ENCODE assay signal across 31 cellular contexts in the genomic region with DNA sequence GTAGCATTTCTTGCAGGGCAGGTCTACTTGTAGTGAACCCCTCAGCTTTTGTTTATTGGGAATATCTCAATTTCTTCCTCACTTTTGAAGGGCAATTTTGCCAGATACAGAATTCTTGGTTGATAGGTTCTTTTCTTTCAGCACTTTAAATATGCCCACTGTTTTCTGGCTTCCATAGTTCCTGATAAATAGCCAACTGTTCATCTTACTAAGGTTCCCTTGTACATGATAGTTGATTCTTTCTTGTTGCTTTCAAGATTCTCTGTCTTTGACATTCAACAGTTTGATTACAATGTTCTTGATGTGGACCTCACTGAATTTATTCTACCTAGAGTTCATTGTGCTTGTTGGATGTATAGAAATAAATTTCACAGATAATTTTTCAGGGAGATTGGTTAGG.
"Had no signal": no experiment of that assay in that cellular context is flagged by ENCODE, and none has a peak within 500 bp of the region (broad histone marks: within the 10 kb centered on the region; RNA-seq: fewer than 3 reads in every experiment).

No MANE protein-coding gene starts in this region.

- H3K4me1 Mint-ChIP-seq: nephron; neural progenitor cell; stimulated activated memory B cell treated with anti-CD40 and anti-IgM and Interleukin-4, amounts not matched to agents 10 μg/mL and 1 μg/mL and 100 μg/mL, for 72 hours; stimulated activated naive CD8-positive, alpha-beta T cell treated with anti-CD3 and anti-CD28 coated beads, Interleukin-15, amount 100 ng/mL, for 72 hours had no signal

- ATAC-seq: natural killer cell; right cardiac atrium; sciatic nerve; stimulated activated memory B cell treated with anti-CD40 and anti-IgM and Interleukin-4, amounts not matched to agents 10 μg/mL and 1 μg/mL and 100 μg/mL, for 72 hours; stimulated activated naive CD8-positive, alpha-beta T cell treated with anti-CD3 and anti-CD28 coated beads, Interleukin-15, amount 100 ng/mL, for 72 hours; stimulated activated naive CD8-positive, alpha-beta T cell treated with anti-CD3 and anti-CD28 coated beads, Interleukin-15, Interleukin-2, amounts not matched to agents 100 U/mL and 50 U/mL, for 24 hours had no signal

- H3K4me1 ChIP-seq: parathyroid adenoma, psoas muscle, spleen, tibial nerve, upper lobe of left lung, vagina had no signal

- H3K36me3 ChIP-seq: neural progenitor cell, ovary, thoracic aorta, thyroid gland, upper lobe of left lung, vagina had no signal

- H2AFZ ChIP-seq: neural progenitor cell, parathyroid adenoma had no signal

- H3K9me3 ChIP-seq: ovary, psoas muscle, thyroid gland, upper lobe of left lung, vagina had no signal

- H3K79me2 ChIP-seq: parathyroid adenoma had no signal

- H3K27ac ChIP-seq: neural progenitor cell, ovary, parathyroid adenoma, skin epidermis, spleen, thoracic aorta, thyroid gland, tibial nerve, upper lobe of left lung, vagina had no signal

- FAIRE-seq: urothelium cell line had no signal

- H3K4me3 ChIP-seq: neural progenitor cell, ovary, psoas muscle, skin epidermis, smooth muscle cell, spleen, thoracic aorta, thyroid gland, tibial nerve, upper lobe of left lung, vagina had no signal

- H3K9ac ChIP-seq: neural progenitor cell, parathyroid adenoma had no signal

- H3K27ac Mint-ChIP-seq: natural killer cell; nephron; neural progenitor cell; progenitor cell of endocrine pancreas; stimulated activated memory B cell treated with anti-CD40 and anti-IgM and Interleukin-4, amounts not matched to agents 10 μg/mL and 1 μg/mL and 100 μg/mL, for 72 hours; stimulated activated naive CD8-positive, alpha-beta T cell treated with anti-CD3 and anti-CD28 coated beads, Interleukin-15, amount 100 ng/mL, for 72 hours had no signal

- DNase-seq: natural killer cell; occipital lobe; ovary; posterior cingulate gyrus; psoas muscle; right cardiac atrium; spleen; stimulated activated CD4-positive, alpha-beta T cell treated with anti-CD3 and anti-CD28 coated beads, Interleukin-12 subunit alpha, Interleukin-12 subunit beta, amount 100 ng/mL, for 4 hours; stimulated activated CD4-positive, alpha-beta T cell treated with anti-CD3 and anti-CD28 coated beads, Interleukin-1b, Interleukin-23, amount 100 ng/mL, for 48 hours; stimulated activated CD4-positive, alpha-beta T cell treated with anti-CD3 and anti-CD28 coated beads, Interleukin-4, amount 100 ng/mL, for 1 hour; stimulated activated CD4-positive, alpha-beta T cell treated with anti-CD3 and anti-CD28 coated beads, Interleukin-4, amount 100 ng/mL, for 4 hours; stimulated activated CD8-positive, alpha-beta memory T cell treated with anti-CD3 and anti-CD28 coated beads, Interleukin-4, amount 100 ng/mL, for 48 hours; stimulated activated naive CD4-positive, alpha-beta T cell; stimulated activated naive CD8-positive, alpha-beta T cell treated with anti-CD3 and anti-CD28 coated beads, Interleukin-15, amount 100 ng/mL, for 72 hours; stimulated activated naive CD8-positive, alpha-beta T cell treated with anti-CD3 and anti-CD28 coated beads, Interleukin-15, Interleukin-2, amounts not matched to agents 100 U/mL and 50 U/mL, for 24 hours; substantia nigra; thyroid gland; trophoblast cell; upper lobe of left lung had no signal

- H3K4me2 ChIP-seq: neural progenitor cell, smooth muscle cell had no signal

- H3K4me3 Mint-ChIP-seq: natural killer cell; nephron; neural progenitor cell; stimulated activated memory B cell treated with anti-CD40 and anti-IgM and Interleukin-4, amounts not matched to agents 10 μg/mL and 1 μg/mL and 100 μg/mL, for 72 hours; stimulated activated naive CD8-positive, alpha-beta T cell treated with anti-CD3 and anti-CD28 coated beads, Interleukin-15, amount 100 ng/mL, for 72 hours had no signal

- H3K27me3 Mint-ChIP-seq: progenitor cell of endocrine pancreas had no signal

- H3K27me3 ChIP-seq: neural progenitor cell, ovary, spleen, thyroid gland, tibial nerve, upper lobe of left lung, vagina had no signal
